Comparison of ENCODE assay signal across 8 cellular contexts in the genomic region with DNA sequence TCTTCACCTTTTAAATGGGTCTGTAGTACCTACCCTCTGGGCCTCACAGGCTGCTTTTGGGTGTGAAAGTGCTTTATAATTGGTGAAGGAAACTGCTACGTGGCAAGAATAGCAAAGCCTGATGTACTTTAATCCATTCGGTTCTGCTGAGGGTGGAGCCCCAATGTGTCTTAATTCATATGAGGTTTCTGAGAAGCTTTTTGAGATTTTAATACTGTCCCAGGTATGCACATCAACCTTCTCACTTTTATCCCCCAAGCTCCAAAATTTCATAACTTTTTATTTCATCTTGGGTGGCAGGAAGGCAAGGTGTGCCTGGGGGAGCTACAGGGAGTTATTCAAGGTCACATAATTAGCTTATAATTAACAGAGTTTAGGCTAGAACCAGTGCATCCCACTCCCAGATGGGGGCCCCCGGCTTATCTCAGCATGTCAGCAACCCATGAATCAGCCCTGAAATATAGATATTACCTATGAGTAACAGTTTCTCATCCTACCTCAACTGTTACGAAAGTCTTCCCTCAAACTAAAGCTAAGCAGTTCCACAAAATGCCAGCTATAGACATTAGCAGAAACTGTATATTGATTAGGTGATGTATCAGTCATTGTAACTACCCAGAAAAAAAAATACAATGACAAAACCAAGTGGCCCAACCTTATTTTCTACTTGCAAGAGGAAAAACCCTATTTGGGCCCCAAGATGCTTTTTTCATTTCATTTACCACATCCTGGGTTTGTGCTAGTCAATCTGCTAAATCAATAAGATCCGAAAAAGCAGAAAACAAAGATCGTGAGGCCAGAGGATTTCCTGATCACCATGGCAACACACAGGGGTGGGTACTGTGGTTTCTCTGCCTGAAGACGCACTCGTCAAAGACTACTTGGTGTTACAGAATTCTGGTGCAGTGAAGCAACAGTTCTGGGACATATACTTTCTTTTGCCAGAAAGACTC. TPM values are rescaled to one million over a fixed set of nuclear protein-coding genes. Genes with fewer than 3 reads are reported as not detected.
DNase-seq lines count a peak whose midpoint lies in the region; ATAC-seq and TF ChIP-seq lines count a peak whose summit lies in the region.

No MANE protein-coding gene starts in this region.

- H3K4me3 ChIP-seq in Panc1 (ENCODE audit: low read depth in 2 of 2, low read length in 2 of 2): peak overlapping the region in 1 of 2 experiments; percentile 15; a peak in 1 of 4 replicates

- CTCF ChIA-PET in Panc1 (lab: Charles Lee): no interaction called here

- no peaks in the 10 kb centered on the region for H3K9me3 ChIP-seq in Panc1 (ENCODE audit: control insufficient read depth, insufficient read depth, low read depth, low read length)

- H3K27me3 Mint-ChIP-seq in immature natural killer cell (ENCODE audit: low read depth in 3 of 3): peaks cover 8 to 26% (median 23%) of the 10 kb centered on the region in 3 donors

- ATAC-seq in GM18505 (IDR thresholded peaks at IDR 0.05; ENCODE audit: unreplicated experiment): peak; percentile 75
- ATAC-seq in HG02840 (IDR thresholded peaks at IDR 0.05; ENCODE audit: low FRiP score, unreplicated experiment): peak; percentile 70
- peak; percentile 2 for ATAC-seq in Panc1

- BruUV-seq in Panc1 (replicated peaks; lab: Mats Ljungman, UMichigan): TSS peak; percentile 1

- DNase-seq in Panc1 (ENCODE audit: low read depth, low spot score) (no peak), immature natural killer cell (peak; percentile 97 to 98 (median 98)), NCI-H1048 (lab: John Stamatoyannopoulos, UW) (no peak), NCI-H1436 (lab: John Stamatoyannopoulos, UW) (no peak)
- DNase-seq in activated T-helper 9 cell treated with anti-CD3 and anti-CD28 coated beads, Interleukin-2, amount 50 U/mL, for 16 hours (ENCODE audit: low read depth): peak; percentile 71
- DNase-seq in stimulated activated CD8-positive, alpha-beta memory T cell treated with anti-CD3 and anti-CD28 coated beads, Interleukin-2, amount 100 ng/mL, for 48 hours (ENCODE audit: low read depth in 2 of 2): peak; percentile 50 to 64

- no peak for TF ChIP-seq CTCF in Panc1 (IDR thresholded peaks at IDR 0.05)

- no peaks in the 10 kb centered on the region for H3K27me3 ChIP-seq in Panc1 (ENCODE audit: control insufficient read depth, insufficient read depth, low read length)

- peak; percentile 20 for TF ChIP-seq POLR2A in GM18505 (IDR thresholded peaks at IDR 0.05; ENCODE audit: borderline replicate concordance, extremely low read depth, insufficient read depth, insufficient read length)

- in situ Hi-C loops in Panc1 (cut with HindIII; ENCODE audit: low pct_unique_long_range_greater_than_20kb, low sequenced_read_pairs): no loop called here

- peaks cover 0 to 24% (median 4%) of the 10 kb centered on the region in 3 donors for H3K36me3 Mint-ChIP-seq in immature natural killer cell

- peak overlapping the region; percentile 78 to 96 (median 89) for H3K4me3 Mint-ChIP-seq in immature natural killer cell

- H3K9me3 Mint-ChIP-seq in immature natural killer cell: no peaks in the 10 kb centered on the region

- H3K4me1 Mint-ChIP-seq in immature natural killer cell: peaks cover 100% of the 10 kb centered on the region in 2 donors

- H3K36me3 ChIP-seq in Panc1 (ENCODE audit: control insufficient read depth, insufficient read depth, low read length): peaks cover 10% of the 10 kb centered on the region; the same call in 1 of the 2 replicates

- POLR2A ChIA-PET in Panc1 (lab: Charles Lee): no interaction called here

- intact Hi-C loops in Panc1 (cut with micrococcal nuclease; ENCODE audit: unreplicated experiment): no loop called here

- H3K27ac ChIP-seq in Panc1 (ENCODE audit: low read length): peak overlapping the region; percentile 99

- peak overlapping the region; percentile 98 to 100 (median 100) for H3K27ac Mint-ChIP-seq in immature natural killer cell

- peaks cover 100% of the 10 kb centered on the region for H3K4me1 ChIP-seq in Panc1 (ENCODE audit: control insufficient read depth, insufficient read depth, low read length)

RNA-seq across cellular contexts. Expression of a gene that starts 26.7 kb away (rescaled TPM):
- total RNA-seq in Panc1 (2021; ENCODE audit: unreplicated experiment): 1,819 TPM
- polyA plus RNA-seq in Panc1 (2012; ENCODE audit: insufficient read length): 1,270 TPM
- 100 to 1,000 TPM; 213 to 247 (median 216) TPM for polyA plus RNA-seq in immature natural killer cell

Comparison
In these comparisons a context has a peak if more than half of its experiments do, and no peak if none do; other contexts are left out.
1. ATAC-seq: peak in every context shown above with its lines; median percentile 75 in GM18505; 70 in HG02840; 2 in Panc1.
2. DNase-seq: peak in activated T-helper 9 cell treated with anti-CD3 and anti-CD28 coated beads, Interleukin-2, amount 50 U/mL, for 16 hours (single experiment), immature natural killer cell (3 of 3) and stimulated activated CD8-positive, alpha-beta memory T cell treated with anti-CD3 and anti-CD28 coated beads, Interleukin-2, amount 100 ng/mL, for 48 hours (2 of 2); none in Panc1 (single experiment), NCI-H1048 (single experiment) and NCI-H1436 (single experiment).